ENCODE assay signal across 8 cellular contexts in the genomic region with DNA sequence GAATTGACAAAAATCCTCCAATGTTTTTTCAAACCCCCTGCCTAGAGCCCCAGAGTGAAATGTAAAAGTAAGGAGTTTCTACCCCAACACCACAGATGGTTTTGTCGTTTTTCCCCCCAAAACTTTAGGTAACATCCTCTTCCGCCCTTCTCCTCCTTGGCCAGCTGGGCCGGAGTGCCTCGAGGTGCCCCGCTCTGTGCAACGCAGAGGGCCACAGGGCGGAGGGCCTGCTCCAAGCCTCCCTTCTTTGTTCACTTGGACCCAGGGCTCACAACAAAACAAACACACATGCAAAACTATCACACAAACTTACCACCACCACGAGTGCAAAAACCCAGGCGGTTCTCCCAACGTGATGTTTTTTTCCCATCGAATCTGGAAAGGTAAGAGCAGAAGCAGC. TPM values are rescaled to one million over a fixed set of nuclear protein-coding genes. Genes with fewer than 3 reads are reported as not detected.
DNase-seq lines count a peak whose midpoint lies in the region; ATAC-seq and TF ChIP-seq lines count a peak whose summit lies in the region.

No MANE protein-coding gene starts in this region.

- DNase-seq in A673 (ENCODE audit: low spot score) (no peak), naive B cell (no peak), iPS-NIHi7 (ENCODE audit: extremely low spot score) (no peak), MV-4-11 (lab: John Stamatoyannopoulos, UW) (no peak)
- no peak for DNase-seq in central memory CD8-positive, alpha-beta T cell (ENCODE audit: low spot score in 2 of 2)

- H3K36me3 Mint-ChIP-seq in central memory CD8-positive, alpha-beta T cell (ENCODE audit: insufficient read depth) = peaks cover 32% of the 10 kb centered on the region
- peaks cover 3 to 22% of the 10 kb centered on the region in 2 donors for H3K36me3 Mint-ChIP-seq in naive B cell

- H3K27me3 ChIP-seq in A673 (replicated peaks; ENCODE audit: insufficient read depth, low read depth, low read length, poor library complexity) (no peaks in the 10 kb centered on the region), HUES48 (ENCODE audit: control insufficient read depth, insufficient read depth, low read length) (no peaks in the 10 kb centered on the region)

- peaks cover 76% of the 10 kb centered on the region for H3K4me1 Mint-ChIP-seq in central memory CD8-positive, alpha-beta T cell
- H3K4me1 Mint-ChIP-seq in naive B cell = peaks cover 39 to 45% (median 41%) of the 10 kb centered on the region in 3 donors

- H3K9me3 Mint-ChIP-seq in central memory CD8-positive, alpha-beta T cell = no peaks in the 10 kb centered on the region
- H3K9me3 Mint-ChIP-seq in naive B cell = no peaks in the 10 kb centered on the region

- POLR2A ChIA-PET in A673 (lab: Charles Lee; ENCODE audit: low non-redundant PET) = no interaction called here

- no peak for TF ChIP-seq CTCF in A673 (conservative IDR thresholded peaks at IDR 0.05; ENCODE audit: low read depth, low read length)

- H3K9ac ChIP-seq in HUES48 (ENCODE audit: low read depth, low read length) = no peak overlapping the region

- H3K27ac ChIP-seq in A673 (ENCODE audit: low read depth, low read length, poor library complexity, severe bottlenecking) = no peak overlapping the region
- no peak overlapping the region for H3K27ac ChIP-seq in HUES48 (ENCODE audit: low read depth, low read length)

- peaks cover 6% of the 10 kb centered on the region for H3K4me1 ChIP-seq in A673 (ENCODE audit: insufficient read depth, low read length, poor library complexity, severe bottlenecking)
- H3K4me1 ChIP-seq in HUES48 (ENCODE audit: control insufficient read depth, insufficient read depth, low read length) = peaks cover 39% of the 10 kb centered on the region

- BruUV-seq in A673 (replicated peaks; lab: Mats Ljungman, UMichigan) = no TSS peak

- H3K9me3 ChIP-seq in A673 (ENCODE audit: low read depth, low read length, poor library complexity, severe bottlenecking) = no peaks in the 10 kb centered on the region
- no peaks in the 10 kb centered on the region for H3K9me3 ChIP-seq in HUES48 (ENCODE audit: control insufficient read depth, insufficient read depth, low read length)

- H3K27ac Mint-ChIP-seq in central memory CD8-positive, alpha-beta T cell (ENCODE audit: low read depth) = peak overlapping the region; percentile 57
- peak overlapping the region in 1 of 6 donors; percentile 56 for H3K27ac Mint-ChIP-seq in naive B cell

- CTCF ChIA-PET in A673 (lab: Charles Lee) = no interaction called here

- peaks cover 4% of the 10 kb centered on the region for H3K36me3 ChIP-seq in A673 (ENCODE audit: insufficient read depth, low read length, poor library complexity, severe bottlenecking)
- H3K36me3 ChIP-seq in HUES48 (ENCODE audit: control insufficient read depth, insufficient read depth, low read length) = peaks cover 44% of the 10 kb centered on the region

- peak overlapping the region; percentile 63 for H3K4me3 ChIP-seq in A673 (ENCODE audit: low read depth, low read length, poor library complexity, severe bottlenecking)
- peak overlapping the region; percentile 86 for H3K4me3 ChIP-seq in HUES48 (ENCODE audit: low read depth, low read length)

- no peaks in the 10 kb centered on the region for H3K27me3 Mint-ChIP-seq in central memory CD8-positive, alpha-beta T cell
- peaks cover 0 to 10% (median 3%) of the 10 kb centered on the region in 3 donors for H3K27me3 Mint-ChIP-seq in naive B cell

- intact Hi-C loops in A673 (cut with micrococcal nuclease; ENCODE audit: unreplicated experiment) = loop anchor here (10.0 kb wide), 1 partner anchor 339 kb away; no protein-coding TSS in a partner anchor

- ATAC-seq in central memory CD8-positive, alpha-beta T cell (replicated peaks; ENCODE audit: extremely low read depth, poor library complexity, severe bottlenecking) = no peak
- ATAC-seq in naive B cell (ENCODE audit: low read depth in 2 of 2) (no peak), GM19452 (IDR thresholded peaks at IDR 0.05; ENCODE audit: unreplicated experiment) (no peak), HG03039 (IDR thresholded peaks at IDR 0.05; ENCODE audit: unreplicated experiment) (no peak)

- H3K4me3 Mint-ChIP-seq in central memory CD8-positive, alpha-beta T cell = peak overlapping the region; percentile 75
- peak overlapping the region; percentile 74 to 88 (median 82) for H3K4me3 Mint-ChIP-seq in naive B cell

RNA-seq across cellular contexts. Expression of a gene that starts 1.9 kb away (rescaled TPM):
- total RNA-seq in A673 (2021) = 43.0 and 55.1 TPM in 2 replicates
- 1 to 10 TPM; 1.7 to 4.2 (median 2.2) TPM for polyA plus RNA-seq in naive B cell (ENCODE audit: low read depth in 6 of 6)
